35 cellular contexts compared by ENCODE assay signal in genomic region chr1:18612088-18612487, GRCh38. TPM values are rescaled to one million over a fixed set of nuclear protein-coding genes. Genes with fewer than 3 reads are reported as not detected.
"Had no signal": no experiment of that assay in that cellular context is flagged by ENCODE, and none has a peak within 500 bp of the region (broad histone marks: within the 10 kb centered on the region; RNA-seq: fewer than 3 reads in every experiment).

No MANE protein-coding gene starts in this region.

- H3K27me3 ChIP-seq: body of pancreas had no signal

- H3K4me1 Mint-ChIP-seq: activated CD4-positive, alpha-beta T cell treated with anti-CD3 and anti-CD28 coated beads for 36 hours; activated CD4-positive, alpha-beta T cell treated with anti-CD3 and anti-CD28 coated beads, Interleukin-2, amount 10 ng/mL, durations not matched to agents 24 days and 14 days; activated CD8-positive, alpha-beta memory T cell treated with anti-CD3 and anti-CD28 coated beads, Interleukin-2, amount 10 ng/mL, durations not matched to agents 7 days and 5 days; activated naive CD4-positive, alpha-beta T cell treated with anti-CD3 and anti-CD28 coated beads, Interleukin-2, amount 50 U/mL, for 24 hours; activated naive CD8-positive, alpha-beta T cell treated with anti-CD3 and anti-CD28 coated beads for 36 hours; activated naive CD8-positive, alpha-beta T cell treated with anti-CD3 and anti-CD28 coated beads, Interleukin-2, amount 50 U/mL, for 24 hours had no signal

- H3K36me3 ChIP-seq: adrenal gland, esophagus muscularis mucosa, gastrocnemius medialis, heart left ventricle had no signal

- H3K36me3 Mint-ChIP-seq: activated CD4-positive, alpha-beta memory T cell treated with anti-CD3 and anti-CD28 coated beads for 36 hours; activated CD8-positive, alpha-beta memory T cell treated with anti-CD3 and anti-CD28 coated beads, Interleukin-2, amount 10 ng/mL, durations not matched to agents 7 days and 5 days; activated naive CD4-positive, alpha-beta T cell treated with anti-CD3 and anti-CD28 coated beads, Interleukin-2, amount 50 U/mL, for 24 hours; activated naive CD8-positive, alpha-beta T cell treated with anti-CD3 and anti-CD28 coated beads for 36 hours had no signal

- ATAC-seq: activated CD4-positive, alpha-beta T cell treated with anti-CD3 and anti-CD28 coated beads for 36 hours; activated CD8-positive, alpha-beta memory T cell treated with anti-CD3 and anti-CD28 coated beads, Interleukin-2, amount 10 ng/mL, durations not matched to agents 7 days and 5 days; activated CD8-positive, alpha-beta T cell treated with anti-CD3 and anti-CD28 coated beads, Interleukin-2, amount 10 ng/mL, durations not matched to agents 7 days and 5 days; activated naive CD8-positive, alpha-beta T cell treated with anti-CD3 and anti-CD28 coated beads, Interleukin-2, amount 50 U/mL, for 24 hours; body of pancreas; effector memory CD8-positive, alpha-beta T cell; foreskin keratinocyte; gastrocnemius medialis; heart left ventricle had no signal

- H3K9me3 ChIP-seq: adrenal gland, body of pancreas, gastrocnemius medialis had no signal

- DNase-seq: activated CD4-positive, alpha-beta memory T cell treated with anti-CD3 and anti-CD28 coated beads for 36 hours; activated CD4-positive, alpha-beta T cell treated with anti-CD3 and anti-CD28 coated beads for 36 hours; activated CD4-positive, alpha-beta T cell treated with anti-CD3 and anti-CD28 coated beads, Interleukin-2, amount 10 ng/mL, durations not matched to agents 24 days and 14 days; activated CD4-positive, CD25-positive, alpha-beta regulatory T cell; activated CD4-positive, CD25-positive, alpha-beta regulatory T cell treated with anti-CD3 and anti-CD28 coated beads, Interleukin-2, amount 50 U/mL, for 72 hours; activated CD8-positive, alpha-beta memory T cell treated with anti-CD3 and anti-CD28 coated beads, Interleukin-2, amount 10 ng/mL, durations not matched to agents 7 days and 5 days; activated CD8-positive, alpha-beta memory T cell treated with anti-CD3 and anti-CD28 coated beads, Interleukin-2, amount 50 U/mL, for 4 hours; activated CD8-positive, alpha-beta T cell treated with anti-CD3 and anti-CD28 coated beads, Interleukin-2, amount 10 ng/mL, durations not matched to agents 7 days and 5 days; activated effector memory CD4-positive, alpha-beta T cell treated with anti-CD3 and anti-CD28 coated beads, Interleukin-2, amount 50 U/mL, for 16 hours; activated naive CD4-positive, alpha-beta T cell treated with anti-CD3 and anti-CD28 coated beads for 36 hours; activated naive CD8-positive, alpha-beta T cell treated with anti-CD3 and anti-CD28 coated beads for 36 hours; activated naive CD8-positive, alpha-beta T cell treated with anti-CD3 and anti-CD28 coated beads, Interleukin-2, amount 50 U/mL, for 24 hours; activated T-cell treated with anti-CD3 and anti-CD28 coated beads, Interleukin-2, amount 50 U/mL, for 1 hour; activated T-cell treated with anti-CD3 and anti-CD28 coated beads, Interleukin-2, amount 50 U/mL, for 48 hours; adrenal gland; amygdala; body of pancreas; caudate nucleus; cortex of kidney; dermis blood vessel endothelial cell; effector CD4-positive, alpha-beta T cell; effector memory CD8-positive, alpha-beta T cell; erythroblast; foreskin keratinocyte; gastrocnemius medialis; glutamatergic neuron; heart left ventricle; T-helper 2 cell had no signal

- H3K4me3 Mint-ChIP-seq: activated CD4-positive, alpha-beta memory T cell treated with anti-CD3 and anti-CD28 coated beads for 36 hours; activated CD4-positive, alpha-beta T cell treated with anti-CD3 and anti-CD28 coated beads for 36 hours; activated CD4-positive, alpha-beta T cell treated with anti-CD3 and anti-CD28 coated beads, Interleukin-2, amount 10 ng/mL, durations not matched to agents 24 days and 14 days; activated CD8-positive, alpha-beta memory T cell treated with anti-CD3 and anti-CD28 coated beads, Interleukin-2, amount 10 ng/mL, durations not matched to agents 7 days and 5 days; activated CD8-positive, alpha-beta T cell treated with anti-CD3 and anti-CD28 coated beads, Interleukin-2, amount 10 ng/mL, durations not matched to agents 7 days and 5 days; activated naive CD4-positive, alpha-beta T cell treated with anti-CD3 and anti-CD28 coated beads for 36 hours; activated naive CD4-positive, alpha-beta T cell treated with anti-CD3 and anti-CD28 coated beads, Interleukin-2, amount 50 U/mL, for 24 hours; activated naive CD8-positive, alpha-beta T cell treated with anti-CD3 and anti-CD28 coated beads for 36 hours; activated naive CD8-positive, alpha-beta T cell treated with anti-CD3 and anti-CD28 coated beads, Interleukin-2, amount 50 U/mL, for 24 hours; activated T-helper 1 cell treated with anti-CD3 and anti-CD28 coated beads, Interleukin-12 subunit alpha, Interleukin-12 subunit beta, Interleukin-2, Interleukin-4 antibody, amounts not matched to agents 30 ng/mL and 10 ng/mL and 1 ng/mL, durations not matched to agents 14 hours and 24 hours and 36 hours; effector memory CD8-positive, alpha-beta T cell had no signal

- H3K4me1 ChIP-seq: adrenal gland, body of pancreas, esophagus muscularis mucosa, foreskin keratinocyte, gastrocnemius medialis, heart left ventricle had no signal

- H3K27ac ChIP-seq: adrenal gland, body of pancreas, esophagus muscularis mucosa, foreskin keratinocyte, gastrocnemius medialis, heart left ventricle had no signal

- H3K27ac Mint-ChIP-seq: activated CD4-positive, alpha-beta memory T cell treated with anti-CD3 and anti-CD28 coated beads for 36 hours; activated CD4-positive, alpha-beta T cell treated with anti-CD3 and anti-CD28 coated beads for 36 hours; activated CD4-positive, alpha-beta T cell treated with anti-CD3 and anti-CD28 coated beads, Interleukin-2, amount 10 ng/mL, durations not matched to agents 24 days and 14 days; activated CD8-positive, alpha-beta memory T cell treated with anti-CD3 and anti-CD28 coated beads, Interleukin-2, amount 10 ng/mL, durations not matched to agents 7 days and 5 days; activated CD8-positive, alpha-beta T cell treated with anti-CD3 and anti-CD28 coated beads, Interleukin-2, amount 10 ng/mL, durations not matched to agents 7 days and 5 days; activated naive CD4-positive, alpha-beta T cell treated with anti-CD3 and anti-CD28 coated beads for 36 hours; activated naive CD4-positive, alpha-beta T cell treated with anti-CD3 and anti-CD28 coated beads, Interleukin-2, amount 50 U/mL, for 24 hours; activated naive CD8-positive, alpha-beta T cell treated with anti-CD3 and anti-CD28 coated beads for 36 hours; activated naive CD8-positive, alpha-beta T cell treated with anti-CD3 and anti-CD28 coated beads, Interleukin-2, amount 50 U/mL, for 24 hours; activated T-helper 1 cell treated with anti-CD3 and anti-CD28 coated beads, Interleukin-12 subunit alpha, Interleukin-12 subunit beta, Interleukin-2, Interleukin-4 antibody, amounts not matched to agents 30 ng/mL and 10 ng/mL and 1 ng/mL, durations not matched to agents 14 hours and 24 hours and 36 hours; activated T-helper 2 cell treated with anti-CD3 and anti-CD28 coated beads, Interferon-gamma antibody, Interleukin-2, Interleukin-4, amounts not matched to agents 10 μg/mL and 5 μg/mL and 100 μg/mL, durations not matched to agents 14 hours and 24 hours and 36 hours; effector memory CD8-positive, alpha-beta T cell had no signal

- H3K9me3 Mint-ChIP-seq: activated CD4-positive, alpha-beta memory T cell treated with anti-CD3 and anti-CD28 coated beads for 36 hours; activated CD4-positive, alpha-beta T cell treated with anti-CD3 and anti-CD28 coated beads, Interleukin-2, amount 10 ng/mL, durations not matched to agents 24 days and 14 days; activated naive CD4-positive, alpha-beta T cell treated with anti-CD3 and anti-CD28 coated beads for 36 hours; activated naive CD4-positive, alpha-beta T cell treated with anti-CD3 and anti-CD28 coated beads, Interleukin-2, amount 50 U/mL, for 24 hours; activated naive CD8-positive, alpha-beta T cell treated with anti-CD3 and anti-CD28 coated beads for 36 hours; activated naive CD8-positive, alpha-beta T cell treated with anti-CD3 and anti-CD28 coated beads, Interleukin-2, amount 50 U/mL, for 24 hours; activated T-helper 1 cell treated with anti-CD3 and anti-CD28 coated beads, Interleukin-12 subunit alpha, Interleukin-12 subunit beta, Interleukin-2, Interleukin-4 antibody, amounts not matched to agents 30 ng/mL and 10 ng/mL and 1 ng/mL, durations not matched to agents 14 hours and 24 hours and 36 hours; activated T-helper 2 cell treated with anti-CD3 and anti-CD28 coated beads, Interferon-gamma antibody, Interleukin-2, Interleukin-4, amounts not matched to agents 10 μg/mL and 5 μg/mL and 100 μg/mL, durations not matched to agents 14 hours and 24 hours and 36 hours; effector memory CD8-positive, alpha-beta T cell had no signal

- H3K4me3 ChIP-seq: adrenal gland, body of pancreas, esophagus muscularis mucosa, gastrocnemius medialis, heart left ventricle had no signal

RNA-seq across cellular contexts. Expression of gene PAX7, which starts 18.6 kb away (rescaled TPM):
- total RNA-seq: activated CD4-positive, alpha-beta memory T cell treated with anti-CD3 and anti-CD28 coated beads for 36 hours; activated CD4-positive, alpha-beta T cell treated with anti-CD3 and anti-CD28 coated beads for 36 hours; activated CD4-positive, alpha-beta T cell treated with anti-CD3 and anti-CD28 coated beads, Interleukin-2, amount 10 ng/mL, durations not matched to agents 24 days and 14 days; activated CD8-positive, alpha-beta memory T cell treated with anti-CD3 and anti-CD28 coated beads for 36 hours; activated CD8-positive, alpha-beta memory T cell treated with anti-CD3 and anti-CD28 coated beads, Interleukin-2, amount 10 ng/mL, durations not matched to agents 7 days and 5 days; activated CD8-positive, alpha-beta T cell treated with anti-CD3 and anti-CD28 coated beads, Interleukin-2, amount 10 ng/mL, durations not matched to agents 7 days and 5 days; activated naive CD4-positive, alpha-beta T cell treated with anti-CD3 and anti-CD28 coated beads for 36 hours; activated naive CD8-positive, alpha-beta T cell treated with anti-CD3 and anti-CD28 coated beads for 36 hours; activated T-helper 1 cell treated with anti-CD3 and anti-CD28 coated beads, Interleukin-12 subunit alpha, Interleukin-12 subunit beta, Interleukin-2, Interleukin-4 antibody, amounts not matched to agents 30 ng/mL and 10 ng/mL and 1 ng/mL, durations not matched to agents 14 hours and 24 hours and 36 hours; activated T-helper 2 cell treated with anti-CD3 and anti-CD28 coated beads, Interferon-gamma antibody, Interleukin-2, Interleukin-4, amounts not matched to agents 10 μg/mL and 5 μg/mL and 100 μg/mL, durations not matched to agents 14 hours and 24 hours and 36 hours; adrenal gland; aorta; body of pancreas; chondrocyte; dermis blood vessel endothelial cell; esophagus muscularis mucosa; foreskin keratinocyte; heart left ventricle had no signal
- polyA plus RNA-seq: adrenal gland, aorta, foreskin keratinocyte, heart left ventricle had no signal
